ENCODE assay signal across 21 cellular contexts in genomic region chr14:72603639-72604038, GRCh38.
DNase-seq lines count a peak whose midpoint lies in the region; ATAC-seq, FAIRE-seq and TF ChIP-seq lines count a peak whose summit lies in the region.
"Had no signal": no experiment of that assay in that cellular context is flagged by ENCODE, and none has a peak within 500 bp of the region (broad histone marks: within the 10 kb centered on the region; RNA-seq: fewer than 3 reads in every experiment).

No MANE protein-coding gene starts in this region.

- H3K27me3 Mint-ChIP-seq in natural killer cell (ENCODE audit: low read depth in 2 of 2) = peaks cover 72 to 77% of the 10 kb centered on the region in 2 donors
- peaks cover 60 to 68% of the 10 kb centered on the region in 2 donors for H3K27me3 Mint-ChIP-seq in natural killer cell treated with Interleukin-12 subunit alpha and Interleukin-12 subunit beta and Interleukin-15 and Interleukin-18, amount 100 ng/mL, for 72 hours

- no peaks in the 10 kb centered on the region for H3K4me1 ChIP-seq in uterus
- H3K4me1 ChIP-seq in adrenal gland (replicated peaks in 1 of 2) = no peaks in the 10 kb centered on the region
- H3K4me1 ChIP-seq: HAP-1 had no signal

- no peaks in the 10 kb centered on the region for H3K9me3 Mint-ChIP-seq in natural killer cell
- no peaks in the 10 kb centered on the region for H3K9me3 Mint-ChIP-seq in natural killer cell treated with Interleukin-12 subunit alpha and Interleukin-12 subunit beta and Interleukin-15 and Interleukin-18, amount 100 ng/mL, for 72 hours
- H3K9me3 Mint-ChIP-seq: CD8-positive, alpha-beta memory T cell had no signal

- H3K4me3 Mint-ChIP-seq in natural killer cell = no peak overlapping the region
- H3K4me3 Mint-ChIP-seq in natural killer cell treated with Interleukin-12 subunit alpha and Interleukin-12 subunit beta and Interleukin-15 and Interleukin-18, amount 100 ng/mL, for 72 hours = no peak overlapping the region
- H3K4me3 Mint-ChIP-seq: CD8-positive, alpha-beta memory T cell had no signal

- no peak overlapping the region for H3K27ac ChIP-seq in uterus
- H3K27ac ChIP-seq in adrenal gland = no peak overlapping the region

- intact Hi-C loops in natural killer cell (cut with micrococcal nuclease) = no loop called here
- intact Hi-C loops in uterus (cut with DNase I; ENCODE audit: low total_unique reads) = no loop called here
- intact Hi-C loops in adrenal gland (cut with DNase I) = no loop called here

- H3K27me3 ChIP-seq in uterus (no peaks in the 10 kb centered on the region), adrenal gland (no peaks in the 10 kb centered on the region)

- DNase-seq in natural killer cell (peak; percentile 3), amniotic epithelial cell (ENCODE audit: low read depth) (peak; percentile 93), fibroblast of villous mesenchyme (ENCODE audit: low read depth) (peak; percentile 64), urothelium cell line (ENCODE audit: low spot score) (no peak), uterus (no peak), adrenal gland (no peak)
- DNase-seq in natural killer cell treated with Interleukin-12 subunit alpha and Interleukin-12 subunit beta and Interleukin-15 and Interleukin-18, amount 100 ng/mL, for 72 hours (ENCODE audit: low spot score) = no peak
- DNase-seq: C1 segment of cervical spinal cord; CD8-positive, alpha-beta memory T cell; DMS79; MV-4-11; NCI-H1417; NCI-H187; NCI-H345; PC-3; RPMI8226; SHP77 treated with DMSO at 0.1 percent for 48 hours had no signal

- FAIRE-seq in urothelium cell line (lab: Jason Lieb, UNC) = peak; percentile 98
- FAIRE-seq: A204.1, K562 had no signal

- no peak for TF ChIP-seq POLR2A in uterus (IDR thresholded peaks at IDR 0.05)
- TF ChIP-seq POLR2A in adrenal gland (IDR thresholded peaks at IDR 0.05) = no peak

- 68 to 77% (median 72%) methylated on average over 4 of the region's 4 CpGs for WGBS in adrenal gland, 4 donors

- no peak overlapping the region for H3K4me3 ChIP-seq in fibroblast of villous mesenchyme (ENCODE audit: low read depth, low read length)
- no peak overlapping the region for H3K4me3 ChIP-seq in uterus
- no peak overlapping the region for H3K4me3 ChIP-seq in adrenal gland
- H3K4me3 ChIP-seq: HAP-1, K562 had no signal

- H3K36me3 ChIP-seq in uterus = no peaks in the 10 kb centered on the region
- H3K36me3 ChIP-seq in adrenal gland (replicated peaks in 1 of 2) = no peaks in the 10 kb centered on the region
- H3K36me3 ChIP-seq: HAP-1 had no signal

- no peak overlapping the region for H3K27ac Mint-ChIP-seq in natural killer cell
- no peak overlapping the region for H3K27ac Mint-ChIP-seq in natural killer cell treated with Interleukin-12 subunit alpha and Interleukin-12 subunit beta and Interleukin-15 and Interleukin-18, amount 100 ng/mL, for 72 hours
- H3K27ac Mint-ChIP-seq: CD8-positive, alpha-beta memory T cell had no signal

- ATAC-seq in natural killer cell (no peak), GM18520 (IDR thresholded peaks at IDR 0.05; ENCODE audit: unreplicated experiment) (no peak)
- ATAC-seq in natural killer cell treated with Interleukin-12 subunit alpha and Interleukin-12 subunit beta and Interleukin-15 and Interleukin-18, amount 100 ng/mL, for 72 hours = no peak
- ATAC-seq: K562, PC-3 had no signal

- peaks cover 0 to 13% of the 10 kb centered on the region in 2 donors for H3K4me1 Mint-ChIP-seq in natural killer cell
- peaks cover 7 to 13% of the 10 kb centered on the region in 2 donors for H3K4me1 Mint-ChIP-seq in natural killer cell treated with Interleukin-12 subunit alpha and Interleukin-12 subunit beta and Interleukin-15 and Interleukin-18, amount 100 ng/mL, for 72 hours (ENCODE audit: low read depth in 2 of 2)
- H3K4me1 Mint-ChIP-seq: CD8-positive, alpha-beta memory T cell had no signal

- no peaks in the 10 kb centered on the region for H3K36me3 Mint-ChIP-seq in natural killer cell
- no peaks in the 10 kb centered on the region for H3K36me3 Mint-ChIP-seq in natural killer cell treated with Interleukin-12 subunit alpha and Interleukin-12 subunit beta and Interleukin-15 and Interleukin-18, amount 100 ng/mL, for 72 hours
- H3K36me3 Mint-ChIP-seq: CD8-positive, alpha-beta memory T cell had no signal

- TF ChIP-seq CTCF in natural killer cell (IDR thresholded peaks at IDR 0.05) (no peak), fibroblast of villous mesenchyme (IDR thresholded peaks at IDR 0.05; ENCODE audit: insufficient read depth, low read depth, low read length) (no peak), uterus (IDR thresholded peaks at IDR 0.05) (no peak), adrenal gland (IDR thresholded peaks at IDR 0.05) (no peak)

- no peaks in the 10 kb centered on the region for H3K9me3 ChIP-seq in uterus
- H3K9me3 ChIP-seq in adrenal gland (replicated peaks in 1 of 3) = no peaks in the 10 kb centered on the region
- H3K9me3 ChIP-seq: HAP-1 had no signal

Comparison
In these comparisons a context has a peak if more than half of its experiments do, and no peak if none do; other contexts are left out.
1. DNase-seq: peak in natural killer cell (single experiment), amniotic epithelial cell (single experiment) and fibroblast of villous mesenchyme (single experiment); none in natural killer cell treated with Interleukin-12 subunit alpha and Interleukin-12 subunit beta and Interleukin-15 and Interleukin-18, amount 100 ng/mL, for 72 hours (single experiment), urothelium cell line (single experiment), uterus (0 of 2) and adrenal gland (0 of 7).